9 cellular contexts compared by ENCODE assay signal in genomic region chr20:58389968-58390658, GRCh38. TPM values are rescaled to one million over a fixed set of nuclear protein-coding genes. Genes with fewer than 3 reads are reported as not detected.
DNase-seq lines count a peak whose midpoint lies in the region; ATAC-seq and TF ChIP-seq lines count a peak whose summit lies in the region.
"Had no signal": no experiment of that assay in that cellular context is flagged by ENCODE, and none has a peak within 500 bp of the region (broad histone marks: within the 10 kb centered on the region; RNA-seq: fewer than 3 reads in every experiment).

No MANE protein-coding gene starts in this region.

- peak overlapping the region; percentile 80 to 98 (median 93) for H3K4me3 Mint-ChIP-seq in naive B cell

- peaks cover 37 to 53% (median 51%) of the 10 kb centered on the region in 3 donors for H3K4me1 Mint-ChIP-seq in naive B cell

- H3K9me3 ChIP-seq in colonic mucosa: no peaks in the 10 kb centered on the region

- TF ChIP-seq CTCF in AG09309 (IDR thresholded peaks at IDR 0.05; ENCODE audit: control insufficient read depth, insufficient read depth, low read depth, low read length, missing control alignments): no peak
- TF ChIP-seq CTCF in LNCaP clone FGC (IDR thresholded peaks at IDR 0.05; ENCODE audit: control insufficient read depth, extremely low read depth, insufficient read depth): no peak
- no peak for TF ChIP-seq CTCF in colonic mucosa (IDR thresholded peaks at IDR 0.05)

- peaks cover 0 to 11% of the 10 kb centered on the region in 2 donors for H3K36me3 Mint-ChIP-seq in naive B cell

- H3K27me3 ChIP-seq in colonic mucosa: no peaks in the 10 kb centered on the region

- H3K9ac ChIP-seq in colonic mucosa (ENCODE audit: low read depth in 2 of 2, low read length in 2 of 2): peak overlapping the region; percentile 72 to 93

- H3K27ac Mint-ChIP-seq in naive B cell: peak overlapping the region; percentile 96 to 100 (median 99)

- peak overlapping the region; percentile 55 for H3K4me3 ChIP-seq in AG09309 (ENCODE audit: control insufficient read depth, low read depth, low read length)
- peak overlapping the region; percentile 88 for H3K4me3 ChIP-seq in LNCaP clone FGC (ENCODE audit: low read depth, low read length)
- H3K4me3 ChIP-seq in colonic mucosa: peak overlapping the region; percentile 88

- no peaks in the 10 kb centered on the region for H3K36me3 ChIP-seq in colonic mucosa

- H3K9me3 Mint-ChIP-seq in naive B cell: no peaks in the 10 kb centered on the region

- ATAC-seq in naive B cell (ENCODE audit: low read depth in 2 of 2) (no peak), sciatic nerve (no peak)

- intact Hi-C loops in colonic mucosa (cut with DNase I) (loop anchor here (2.0 to 5.0 kb wide), 2 partner anchors 57 to 79 kb away; no protein-coding TSS in a partner anchor), sciatic nerve (cut with DNase I) (no loop called here)

- H3K27me3 Mint-ChIP-seq in naive B cell: peaks cover 0 to 6% (median 0%) of the 10 kb centered on the region in 3 donors

- DNase-seq in AG09309 (ENCODE audit: low read depth) (no peak), LNCaP clone FGC (ENCODE audit: low read depth) (no peak), colonic mucosa (no peak), naive B cell (no peak), cerebellum (ENCODE audit: low spot score) (no peak), sciatic nerve (ENCODE audit: low spot score) (no peak), middle frontal gyrus (ENCODE audit: extremely low spot score, low spot score) (no peak), NCI-H82 (lab: John Stamatoyannopoulos, UW) (no peak)
- DNase-seq: NCI-H2081 treated with DMSO at 0.1 percent for 48 hours had no signal

- peaks cover 28% of the 10 kb centered on the region for H3K4me1 ChIP-seq in colonic mucosa

- peak overlapping the region; percentile 83 for H3K27ac ChIP-seq in colonic mucosa

RNA-seq across cellular contexts. Expression of gene VAPB, which starts 1.1 kb away (rescaled TPM):
- 10 to 100 TPM; 57.4 to 63.5 TPM for total RNA-seq in colonic mucosa
- polyA plus RNA-seq in naive B cell (ENCODE audit: low read depth in 6 of 6): 10 to 100 TPM; 18.1 to 30.7 (median 21.3) TPM
- total RNA-seq in cerebellum: 28.2 TPM
- 51.1 TPM for total RNA-seq in sciatic nerve
